In the genomic region with DNA sequence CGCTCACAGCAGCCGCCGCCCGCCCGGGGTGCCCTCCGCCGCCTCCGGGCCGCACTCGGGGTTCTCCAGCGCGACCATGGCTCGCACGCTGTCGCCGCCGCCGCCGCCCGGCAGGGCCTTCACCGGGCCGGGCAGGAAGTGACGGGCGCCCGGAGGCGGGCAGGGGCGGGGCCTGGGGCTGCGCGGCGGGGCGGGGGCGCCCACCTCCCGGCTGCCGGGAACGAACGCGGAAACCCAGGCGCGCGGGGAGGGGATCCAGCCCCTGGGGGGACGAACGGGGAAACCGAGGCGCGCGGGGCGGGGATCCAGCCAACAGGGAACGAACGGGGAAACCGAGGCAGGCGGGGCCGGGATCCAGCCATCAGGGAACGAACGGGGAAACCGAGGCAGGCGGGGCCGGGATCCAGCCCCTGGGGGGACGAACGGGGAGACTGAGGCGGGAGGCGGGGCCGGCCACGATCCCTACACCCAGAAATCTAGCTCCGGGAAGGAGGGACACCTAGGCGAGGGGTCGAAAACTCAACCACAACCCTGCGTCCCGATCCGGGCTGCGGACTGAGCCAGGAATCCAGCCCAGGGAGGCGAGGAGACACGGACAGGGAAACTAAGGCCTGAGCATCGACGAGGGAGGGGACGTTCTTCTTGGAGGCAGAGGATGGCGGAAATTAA, we compare ENCODE assay signal across 1 cellular context.
A peak's percentile ranks its signal among the peaks of the same experiment; 100 is the strongest.
TF ChIP-seq lines count a peak whose summit lies in the region.

A gene (minus strand): TSS at position 140 of the 669 bp plus-strand sequence. CDS start 62 bp downstream, at position 78.

TF ChIP-seq in HepG2, 621 proteins besides CTCF, POLR2A, EP300 and RAD21 (continued from another document):
- TF ChIP-seq, protein P1, sequence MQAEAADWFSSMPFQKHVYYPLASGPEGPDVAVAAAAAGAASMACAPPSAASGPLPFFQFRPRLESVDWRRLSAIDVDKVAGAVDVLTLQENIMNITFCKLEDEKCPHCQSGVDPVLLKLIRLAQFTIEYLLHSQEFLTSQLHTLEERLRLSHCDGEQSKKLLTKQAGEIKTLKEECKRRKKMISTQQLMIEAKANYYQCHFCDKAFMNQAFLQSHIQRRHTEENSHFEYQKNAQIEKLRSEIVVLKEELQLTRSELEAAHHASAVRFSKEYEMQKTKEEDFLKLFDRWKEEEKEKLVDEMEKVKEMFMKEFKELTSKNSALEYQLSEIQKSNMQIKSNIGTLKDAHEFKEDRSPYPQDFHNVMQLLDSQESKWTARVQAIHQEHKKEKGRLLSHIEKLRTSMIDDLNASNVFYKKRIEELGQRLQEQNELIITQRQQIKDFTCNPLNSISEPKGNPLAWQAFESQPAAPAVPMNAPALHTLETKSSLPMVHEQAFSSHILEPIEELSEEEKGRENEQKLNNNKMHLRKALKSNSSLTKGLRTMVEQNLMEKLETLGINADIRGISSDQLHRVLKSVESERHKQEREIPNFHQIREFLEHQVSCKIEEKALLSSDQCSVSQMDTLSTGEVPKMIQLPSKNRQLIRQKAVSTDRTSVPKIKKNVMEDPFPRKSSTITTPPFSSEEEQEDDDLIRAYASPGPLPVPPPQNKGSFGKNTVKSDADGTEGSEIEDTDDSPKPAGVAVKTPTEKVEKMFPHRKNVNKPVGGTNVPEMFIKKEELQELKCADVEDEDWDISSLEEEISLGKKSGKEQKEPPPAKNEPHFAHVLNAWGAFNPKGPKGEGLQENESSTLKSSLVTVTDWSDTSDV (CRISPR knock-in tag; IDR thresholded peaks at IDR 0.05), result no peak
- no peak for TF ChIP-seq ZNF749 (CRISPR knock-in tag; IDR thresholded peaks at IDR 0.05; ENCODE audit: borderline replicate concordance)
- peak; percentile 60; the same call in 1 of the 2 replicates for TF ChIP-seq POLR2G (IDR thresholded peaks at IDR 0.05; ENCODE audit: low read depth, low read length)
- no peak for TF ChIP-seq PITX1 (CRISPR knock-in tag; IDR thresholded peaks at IDR 0.05)
- TF ChIP-seq IKZF1 (IDR thresholded peaks at IDR 0.05), result no peak
- TF ChIP-seq ZNF549 (CRISPR knock-in tag; IDR thresholded peaks at IDR 0.05), result no peak
- peak in 1 of 2 experiments; percentile 56; a peak in 1 of 4 replicates for TF ChIP-seq KLF16 (CRISPR knock-in tag; IDR thresholded peaks at IDR 0.05)
- no peak for TF ChIP-seq ZNF772 (CRISPR knock-in tag; IDR thresholded peaks at IDR 0.05)
- no peak for TF ChIP-seq JARID2 (CRISPR knock-in tag; IDR thresholded peaks at IDR 0.05; ENCODE audit: insufficient replicate concordance)
- TF ChIP-seq ZNF616 (CRISPR knock-in tag; IDR thresholded peaks at IDR 0.05; ENCODE audit: low read depth), result no peak
- TF ChIP-seq, protein P2, sequence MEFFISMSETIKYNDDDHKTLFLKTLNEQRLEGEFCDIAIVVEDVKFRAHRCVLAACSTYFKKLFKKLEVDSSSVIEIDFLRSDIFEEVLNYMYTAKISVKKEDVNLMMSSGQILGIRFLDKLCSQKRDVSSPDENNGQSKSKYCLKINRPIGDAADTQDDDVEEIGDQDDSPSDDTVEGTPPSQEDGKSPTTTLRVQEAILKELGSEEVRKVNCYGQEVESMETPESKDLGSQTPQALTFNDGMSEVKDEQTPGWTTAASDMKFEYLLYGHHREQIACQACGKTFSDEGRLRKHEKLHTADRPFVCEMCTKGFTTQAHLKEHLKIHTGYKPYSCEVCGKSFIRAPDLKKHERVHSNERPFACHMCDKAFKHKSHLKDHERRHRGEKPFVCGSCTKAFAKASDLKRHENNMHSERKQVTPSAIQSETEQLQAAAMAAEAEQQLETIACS (CRISPR knock-in tag; IDR thresholded peaks at IDR 0.05), result no peak
- TF ChIP-seq MAF1 (CRISPR knock-in tag; IDR thresholded peaks at IDR 0.05; ENCODE audit: borderline replicate concordance), result no peak
- peak; percentile 13; the same call in 1 of the 2 replicates for TF ChIP-seq ELF3 (CRISPR knock-in tag; IDR thresholded peaks at IDR 0.05)
- TF ChIP-seq SNRNP70 (IDR thresholded peaks at IDR 0.05; ENCODE audit: low read depth, low read length), result no peak
- TF ChIP-seq BRD4 (CRISPR knock-in tag; IDR thresholded peaks at IDR 0.05), result no peak
- TF ChIP-seq TOPORS (CRISPR knock-in tag; IDR thresholded peaks at IDR 0.05), result no peak
- 0 out of 2 replicates have a peak, but pooled peaks have one; percentile 44 for TF ChIP-seq NFKB2 (CRISPR knock-in tag; IDR thresholded peaks at IDR 0.05; ENCODE audit: borderline replicate concordance)
- no peak for TF ChIP-seq ZNF737 (CRISPR knock-in tag; IDR thresholded peaks at IDR 0.05; ENCODE audit: borderline replicate concordance)
- TF ChIP-seq, protein P3, sequence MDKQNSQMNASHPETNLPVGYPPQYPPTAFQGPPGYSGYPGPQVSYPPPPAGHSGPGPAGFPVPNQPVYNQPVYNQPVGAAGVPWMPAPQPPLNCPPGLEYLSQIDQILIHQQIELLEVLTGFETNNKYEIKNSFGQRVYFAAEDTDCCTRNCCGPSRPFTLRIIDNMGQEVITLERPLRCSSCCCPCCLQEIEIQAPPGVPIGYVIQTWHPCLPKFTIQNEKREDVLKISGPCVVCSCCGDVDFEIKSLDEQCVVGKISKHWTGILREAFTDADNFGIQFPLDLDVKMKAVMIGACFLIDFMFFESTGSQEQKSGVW (CRISPR knock-in tag; IDR thresholded peaks at IDR 0.05; ENCODE audit: borderline replicate concordance), result no peak
- TF ChIP-seq RBFOX2 (IDR thresholded peaks at IDR 0.05; ENCODE audit: low read depth, low read length), result peak; percentile 67
- TF ChIP-seq MYC (CRISPR knock-in tag; IDR thresholded peaks at IDR 0.05; ENCODE audit: borderline replicate concordance), result peak; percentile 34; the same call in 1 of the 2 replicates
- no peak for TF ChIP-seq NR2C2 (CRISPR knock-in tag; IDR thresholded peaks at IDR 0.05; ENCODE audit: borderline replicate concordance)
- TF ChIP-seq RBM39 (IDR thresholded peaks at IDR 0.05; ENCODE audit: low read depth, low read length, poor library complexity, severe bottlenecking), result no peak
- TF ChIP-seq, protein P4, sequence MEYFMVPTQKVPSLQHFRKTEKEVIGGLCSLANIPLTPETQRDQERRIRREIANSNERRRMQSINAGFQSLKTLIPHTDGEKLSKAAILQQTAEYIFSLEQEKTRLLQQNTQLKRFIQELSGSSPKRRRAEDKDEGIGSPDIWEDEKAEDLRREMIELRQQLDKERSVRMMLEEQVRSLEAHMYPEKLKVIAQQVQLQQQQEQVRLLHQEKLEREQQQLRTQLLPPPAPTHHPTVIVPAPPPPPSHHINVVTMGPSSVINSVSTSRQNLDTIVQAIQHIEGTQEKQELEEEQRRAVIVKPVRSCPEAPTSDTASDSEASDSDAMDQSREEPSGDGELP (IDR thresholded peaks at IDR 0.05; ENCODE audit: borderline replicate concordance, low read depth), result no peak
- no peak for TF ChIP-seq GATAD2A (CRISPR knock-in tag; IDR thresholded peaks at IDR 0.05)
- no peak for TF ChIP-seq GLI4 (CRISPR knock-in tag; IDR thresholded peaks at IDR 0.05; ENCODE audit: borderline replicate concordance)
- no peak for TF ChIP-seq ZNF12 (CRISPR knock-in tag; IDR thresholded peaks at IDR 0.05)
- TF ChIP-seq ZNF720 (CRISPR knock-in tag; IDR thresholded peaks at IDR 0.05), result no peak
- peak; percentile 77; the same call in 1 of the 2 replicates for TF ChIP-seq ZNF790 (CRISPR knock-in tag; IDR thresholded peaks at IDR 0.05; ENCODE audit: borderline replicate concordance)
- TF ChIP-seq DMAP1 (CRISPR knock-in tag; IDR thresholded peaks at IDR 0.05), result no peak
